Comparison of ENCODE assay signal across 13 cellular contexts in the genomic region with DNA sequence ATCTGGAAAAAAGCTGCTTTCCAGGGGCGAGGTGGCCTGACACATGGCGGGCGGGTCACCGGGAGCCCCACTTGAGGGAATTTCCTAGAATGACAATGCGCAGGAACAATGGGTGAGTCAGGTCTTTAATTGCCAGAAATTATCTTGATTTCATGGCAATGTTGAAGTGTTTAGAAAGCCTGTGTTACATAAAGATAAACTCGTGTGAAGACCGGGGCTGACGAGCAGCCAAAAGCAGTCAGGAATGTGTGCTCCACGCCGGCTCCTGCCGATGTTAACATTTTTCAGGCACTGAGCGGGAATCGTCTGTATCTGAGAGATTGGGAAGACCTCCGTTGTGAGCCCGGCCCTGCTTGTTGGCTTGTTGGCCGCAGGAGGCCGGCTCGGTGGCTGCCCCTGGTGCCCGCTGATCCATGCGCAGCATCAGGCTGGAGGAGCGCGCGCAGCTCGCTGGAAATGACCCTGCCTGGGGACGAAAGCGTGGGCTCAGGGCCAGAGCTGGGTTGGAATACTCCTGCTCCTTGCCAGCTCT.
DNase-seq lines count a peak whose midpoint lies in the region; ATAC-seq and TF ChIP-seq lines count a peak whose summit lies in the region.
"Had no signal": no experiment of that assay in that cellular context is flagged by ENCODE, and none has a peak within 500 bp of the region (broad histone marks: within the 10 kb centered on the region; RNA-seq: fewer than 3 reads in every experiment).

No MANE protein-coding gene starts in this region.

- ATAC-seq in left ventricle myocardium superior = peak; percentile 88
- ATAC-seq: mucosa of descending colon had no signal

- no peak overlapping the region for H4K8ac ChIP-seq in H9 (replicated peaks; ENCODE audit: insufficient read length, low read depth, low read length)

- H3K9ac ChIP-seq in H9 (ENCODE audit: extremely low read depth, insufficient read length, low read length) (no peak overlapping the region), smooth muscle cell (ENCODE audit: low read depth) (peak overlapping the region; percentile 37)

- peaks cover 9% of the 10 kb centered on the region for H3F3A ChIP-seq in smooth muscle cell (ENCODE audit: low read depth)

- H3K36me3 Mint-ChIP-seq in H9 (ENCODE audit: insufficient read depth in 1 of 3, low read depth in 3 of 3) (no peaks in the 10 kb centered on the region), immature natural killer cell (no peaks in the 10 kb centered on the region)

- no peak overlapping the region for H2BK20ac ChIP-seq in H9 (ENCODE audit: low read depth, low read length, poor library complexity, severe bottlenecking)

- H4K5ac ChIP-seq in H9 (ENCODE audit: insufficient read length, low read depth, low read length) = no peak overlapping the region

- H3K4me3 Mint-ChIP-seq in H9 (no peak overlapping the region), immature natural killer cell (no peak overlapping the region)

- H3K4me1 ChIP-seq in H9 (ENCODE audit: insufficient read depth, low read length) = peaks cover 5% of the 10 kb centered on the region; the same call in 1 of the 2 replicates
- peaks cover 16% of the 10 kb centered on the region for H3K4me1 ChIP-seq in smooth muscle cell (ENCODE audit: low read depth)

- H3T11ph ChIP-seq in H9 (ENCODE audit: low read length) = no peak overlapping the region

- no peak overlapping the region for H2BK15ac ChIP-seq in H9 (ENCODE audit: low read depth, low read length)

- peak overlapping the region; percentile 70 for H3K14ac ChIP-seq in H9 (ENCODE audit: insufficient read depth, low read length)

- H3K27ac Mint-ChIP-seq in H9 (no peak overlapping the region), immature natural killer cell (no peak overlapping the region)

- no peaks in the 10 kb centered on the region for H3K9me3 Mint-ChIP-seq in H9
- H3K9me3 Mint-ChIP-seq in immature natural killer cell = no peaks in the 10 kb centered on the region

- H3K23ac ChIP-seq in H9 (ENCODE audit: insufficient read length, low read depth, low read length) = no peak overlapping the region

- no peaks in the 10 kb centered on the region for H3K36me3 ChIP-seq in smooth muscle cell (ENCODE audit: low read depth)

- no peak overlapping the region for H3K4ac ChIP-seq in H9 (ENCODE audit: low read depth, low read length)

- no peak overlapping the region for H2AFZ ChIP-seq in H9 (ENCODE audit: low read length)
- H2AFZ ChIP-seq in smooth muscle cell (ENCODE audit: low read depth) = no peak overlapping the region

- H4K20me1 ChIP-seq in H9 (ENCODE audit: control insufficient read depth, insufficient read depth, insufficient read length) (peaks cover 4% of the 10 kb centered on the region), smooth muscle cell (ENCODE audit: low read depth) (no peaks in the 10 kb centered on the region)

- H3K4me1 Mint-ChIP-seq in H9 (peaks cover 7 to 12% of the 10 kb centered on the region in 2 experiments), immature natural killer cell (peaks cover 11 to 15% of the 10 kb centered on the region in 2 donors)

- no peak overlapping the region for H2BK5ac ChIP-seq in H9 (ENCODE audit: insufficient read length, low read length)

- H3K9me3 ChIP-seq in H9 (ENCODE audit: control insufficient read depth, low read depth, low read length) (no peaks in the 10 kb centered on the region), smooth muscle cell (replicated peaks; ENCODE audit: low read depth) (no peaks in the 10 kb centered on the region)
- H3K9me3 ChIP-seq: mucosa of descending colon had no signal

- H3K27me3 Mint-ChIP-seq in H9 (ENCODE audit: low read depth) (peaks cover under 1% of the 10 kb centered on the region), immature natural killer cell (ENCODE audit: low read depth in 3 of 3) (peaks cover 7 to 26% (median 14%) of the 10 kb centered on the region in 3 donors)

- H3K4me2 ChIP-seq in H9 (ENCODE audit: insufficient read depth, insufficient read length, low read length) (no peak overlapping the region), smooth muscle cell (peak overlapping the region; percentile 13)

- DNase-seq in H9 (no peak), astrocyte of the cerebellum (ENCODE audit: low read depth) (peak; percentile 87), left ventricle myocardium superior (peak; percentile 87), smooth muscle cell (lab: John Stamatoyannopoulos, UW; ENCODE audit: unreplicated experiment) (no peak), immature natural killer cell (no peak), MV-4-11 (lab: John Stamatoyannopoulos, UW) (no peak)
- no peak for DNase-seq in activated naive CD4-positive, alpha-beta T cell (lab: John Stamatoyannopoulos, UW)
- no peak for DNase-seq in NK-92 treated with Interleukin-12 subunit alpha and Interleukin-12 subunit beta, amount 100 ng/mL, for 24 hours (lab: John Stamatoyannopoulos, UW)
- DNase-seq: activated CD8-positive, alpha-beta memory T cell treated with anti-CD3 and anti-CD28 coated beads, Interleukin-2, amount 50 U/mL, for 48 hours; effector memory CD4-positive, alpha-beta T cell; NCI-H2081 treated with DMSO at 0.1 percent for 48 hours had no signal

- H3K56ac ChIP-seq in H9 (ENCODE audit: insufficient read length, low read depth, low read length) = no peak overlapping the region

- H3K27ac ChIP-seq in H9 (ENCODE audit: insufficient read length, low read depth, low read length) (no peak overlapping the region), smooth muscle cell (ENCODE audit: low read depth) (peak overlapping the region; percentile 97)
- H3K27ac ChIP-seq: SK-N-MC had no signal

- no peak overlapping the region for H4K91ac ChIP-seq in H9 (ENCODE audit: insufficient read length, low read depth, low read length)

- no peak overlapping the region for H2BK120ac ChIP-seq in H9 (ENCODE audit: low read depth, low read length, poor library complexity, severe bottlenecking)

- no peak for TF ChIP-seq CTCF in H9 (conservative IDR thresholded peaks at IDR 0.05)
- TF ChIP-seq CTCF in astrocyte of the cerebellum (IDR thresholded peaks at IDR 0.05; ENCODE audit: low read depth, low read length, missing control alignments) = no peak
- TF ChIP-seq CTCF in smooth muscle cell (IDR thresholded peaks at IDR 0.05; ENCODE audit: borderline replicate concordance, insufficient read depth, poor library complexity, severe bottlenecking) = no peak

- no peaks in the 10 kb centered on the region for H3K23me2 ChIP-seq in H9 (ENCODE audit: insufficient read length, low read depth, low read length, poor library complexity, severe bottlenecking)

- H3K79me2 ChIP-seq in H9 (ENCODE audit: insufficient read depth, low read length) = no peaks in the 10 kb centered on the region
- no peaks in the 10 kb centered on the region for H3K79me2 ChIP-seq in smooth muscle cell (ENCODE audit: low read depth)

- H3K4me3 ChIP-seq in astrocyte of the cerebellum (ENCODE audit: low read depth, low read length) (peak overlapping the region; percentile 0), smooth muscle cell (no peak overlapping the region)
- H3K4me3 ChIP-seq: mucosa of descending colon, SK-N-MC had no signal

- intact Hi-C loops in left ventricle myocardium superior (cut with micrococcal nuclease) = no loop called here

- no CpG with 5 or more reads among the region's 26 CpGs for WGBS in H9 (ENCODE audit: extremely low coverage, insufficient read length, low lambda C conversion rate)
- WGBS in smooth muscle cell (ENCODE audit: low lambda C conversion rate) = 30% methylated on average over 26 of the region's 26 CpGs

- H3K27me3 ChIP-seq in H9 (ENCODE audit: insufficient read depth, low read length) (no peaks in the 10 kb centered on the region), smooth muscle cell (ENCODE audit: low read depth) (no peaks in the 10 kb centered on the region)

- no peak overlapping the region for H2BK12ac ChIP-seq in H9 (ENCODE audit: insufficient read length, low read depth, low read length)

- no peaks in the 10 kb centered on the region for H3K79me1 ChIP-seq in H9 (ENCODE audit: insufficient read depth, low read depth, low read length, poor library complexity, severe bottlenecking)

- H2AK5ac ChIP-seq in H9 (ENCODE audit: insufficient read length, low read length) = no peak overlapping the region

- no peak overlapping the region for H3K18ac ChIP-seq in H9 (ENCODE audit: insufficient read length, low read depth, low read length)

- in situ Hi-C loops in astrocyte of the cerebellum (cut with HindIII; ENCODE audit: low sequenced_read_pairs) = no loop called here

Comparison
In these comparisons a context has a peak if more than half of its experiments do, and no peak if none do; other contexts are left out.
1. DNase-seq: peak in astrocyte of the cerebellum (single experiment) and left ventricle myocardium superior (single experiment); none in H9 (single experiment), smooth muscle cell (single experiment), immature natural killer cell (0 of 3), activated naive CD4-positive, alpha-beta T cell (0 of 4), NK-92 treated with Interleukin-12 subunit alpha and Interleukin-12 subunit beta, amount 100 ng/mL, for 24 hours (single experiment) and MV-4-11 (single experiment).